23 cellular contexts compared by ENCODE assay signal in the genomic region with DNA sequence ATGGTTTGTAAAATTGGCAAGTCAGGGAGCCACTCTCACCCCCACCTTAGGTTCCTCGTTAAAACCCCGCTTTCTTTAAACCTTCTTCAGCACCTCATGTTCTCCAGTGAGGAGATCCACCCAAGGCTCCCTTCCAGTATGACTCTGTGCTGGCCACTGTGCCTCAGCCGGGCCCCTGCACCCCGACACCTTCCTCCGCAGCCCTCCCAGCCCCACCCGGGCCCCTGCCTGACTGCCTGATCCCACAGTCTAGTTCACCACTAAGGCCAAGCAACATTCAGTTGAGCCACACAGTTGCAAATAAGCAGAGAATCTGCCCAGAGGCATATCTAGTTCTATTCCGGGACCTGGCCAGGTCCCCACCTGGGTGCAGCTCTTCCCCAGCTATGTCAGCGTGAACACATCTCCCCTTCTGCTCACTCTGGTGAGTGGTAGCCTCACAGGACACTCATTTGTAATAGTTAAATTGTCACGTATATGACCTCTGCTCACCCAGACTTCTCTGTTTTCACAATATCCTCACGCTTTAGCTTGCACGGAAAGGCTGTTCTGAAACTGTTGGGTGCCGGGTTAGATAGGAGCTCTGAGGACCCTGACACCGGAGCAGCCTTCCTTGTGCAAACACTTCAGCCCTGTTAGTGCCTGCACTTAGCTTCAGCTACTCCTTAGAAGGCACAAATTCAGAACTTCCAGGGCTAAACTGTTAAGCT.
DNase-seq lines count a peak whose midpoint lies in the region; ATAC-seq and TF ChIP-seq lines count a peak whose summit lies in the region.
"Had no signal": no experiment of that assay in that cellular context is flagged by ENCODE, and none has a peak within 500 bp of the region (broad histone marks: within the 10 kb centered on the region; RNA-seq: fewer than 3 reads in every experiment).

No MANE protein-coding gene starts in this region.

- no peaks in the 10 kb centered on the region for H3K27me3 ChIP-seq in HUES6 (ENCODE audit: control insufficient read depth, insufficient read depth, low read length)
- no peaks in the 10 kb centered on the region for H3K27me3 ChIP-seq in left lung
- H3K27me3 ChIP-seq in CD8-positive, alpha-beta memory T cell (ENCODE audit: insufficient read depth, low read length, poor library complexity, severe bottlenecking): no peaks in the 10 kb centered on the region
- H3K27me3 ChIP-seq in thyroid gland: no peaks in the 10 kb centered on the region

- CTCF ChIA-PET in WTC11 (lab: Charles Lee): interaction anchor here (0.6 to 1.2 kb wide), 4 partner anchors 35 to 681 kb away, joined by 3 to 4 read pairs (median 4); no protein-coding TSS in a partner anchor
- CTCF ChIA-PET in CD8-positive, alpha-beta memory T cell (lab: Charles Lee): no interaction called here

- H3K36me3 Mint-ChIP-seq in WTC11: peaks cover 20% of the 10 kb centered on the region
- H3K36me3 Mint-ChIP-seq in CD8-positive, alpha-beta memory T cell: no peaks in the 10 kb centered on the region
- H3K36me3 Mint-ChIP-seq: activated naive CD4-positive, alpha-beta T cell treated with anti-CD3 and anti-CD28 coated beads, Interleukin-2, amount 50 U/mL, for 24 hours; IgD-negative memory B cell; naive thymus-derived CD4-positive, alpha-beta T cell had no signal

- 0 out of 2 replicates have a peak overlapping the region, but pooled peaks have one; percentile 2 for H3K27ac ChIP-seq in HUES6 (ENCODE audit: low read depth, low read length)
- H3K27ac ChIP-seq in left lung: no peak overlapping the region
- H3K27ac ChIP-seq in CD8-positive, alpha-beta memory T cell (ENCODE audit: low read depth, low read length): no peak overlapping the region
- H3K27ac ChIP-seq in thyroid gland: no peak overlapping the region
- H3K27ac ChIP-seq: parathyroid adenoma had no signal

- H3K9me3 ChIP-seq in HUES6 (ENCODE audit: control insufficient read depth, insufficient read depth, low read depth, low read length) (no peaks in the 10 kb centered on the region), left lung (no peaks in the 10 kb centered on the region), thyroid gland (no peaks in the 10 kb centered on the region)
- no peaks in the 10 kb centered on the region for H3K9me3 ChIP-seq in CD8-positive, alpha-beta memory T cell (ENCODE audit: low read length)

- WGBS in thyroid gland, 2 donors: 88 to 95% methylated on average over 13 of the region's 13 CpGs

- H3K36me3 ChIP-seq in HUES6 (ENCODE audit: control insufficient read depth, insufficient read depth, low read length) (peaks cover 17% of the 10 kb centered on the region), left lung (no peaks in the 10 kb centered on the region), thyroid gland (peaks cover 0 to 7% of the 10 kb centered on the region in 2 donors)
- H3K36me3 ChIP-seq in CD8-positive, alpha-beta memory T cell (ENCODE audit: insufficient read depth, low read length): no peaks in the 10 kb centered on the region

- no peak for TF ChIP-seq POLR2A in thyroid gland (IDR thresholded peaks at IDR 0.05)

- TF ChIP-seq CTCF in WTC11 (IDR thresholded peaks at IDR 0.05) (no peak), left lung (IDR thresholded peaks at IDR 0.05) (no peak), thyroid gland (IDR thresholded peaks at IDR 0.05) (no peak)

- no peaks in the 10 kb centered on the region for H3K9me3 Mint-ChIP-seq in WTC11
- H3K9me3 Mint-ChIP-seq in CD8-positive, alpha-beta memory T cell: no peaks in the 10 kb centered on the region
- H3K9me3 Mint-ChIP-seq: activated naive CD4-positive, alpha-beta T cell treated with anti-CD3 and anti-CD28 coated beads, Interleukin-2, amount 50 U/mL, for 24 hours; activated T-helper 1 cell treated with anti-CD3 and anti-CD28 coated beads, Interleukin-12 subunit alpha, Interleukin-12 subunit beta, Interleukin-2, Interleukin-4 antibody, amounts not matched to agents 30 ng/mL and 10 ng/mL and 1 ng/mL, durations not matched to agents 14 hours and 24 hours and 36 hours; naive thymus-derived CD4-positive, alpha-beta T cell; T-helper 1 cell treated with Interleukin-12 subunit alpha and Interleukin-12 subunit beta and Interleukin-4 antibody, amounts not matched to agents 30 μg/mL and 1 μg/mL, for 36 hours had no signal

- H3K4me1 ChIP-seq in HUES6 (ENCODE audit: control insufficient read depth, insufficient read depth, low read length) (peaks cover 20% of the 10 kb centered on the region), left lung (no peaks in the 10 kb centered on the region), thyroid gland (no peaks in the 10 kb centered on the region)
- H3K4me1 ChIP-seq in CD8-positive, alpha-beta memory T cell (ENCODE audit: insufficient read depth, low read length): no peaks in the 10 kb centered on the region
- H3K4me1 ChIP-seq: parathyroid adenoma had no signal

- H3K27me3 Mint-ChIP-seq in WTC11 (ENCODE audit: low read depth): no peaks in the 10 kb centered on the region
- H3K27me3 Mint-ChIP-seq in CD8-positive, alpha-beta memory T cell: peaks cover 5 to 11% of the 10 kb centered on the region in 2 donors

- peak; percentile 56 for DNase-seq in DMS79 (lab: John Stamatoyannopoulos, UW)
- DNase-seq in WTC11 (ENCODE audit: low spot score): no peak
- DNase-seq in left lung: peak in 1 of 2 donors; percentile 36
- no peak for DNase-seq in stimulated activated naive CD4-positive, alpha-beta T cell (lab: John Stamatoyannopoulos, UW)
- DNase-seq in CD8-positive, alpha-beta memory T cell: no peak
- no peak for DNase-seq in thyroid gland
- DNase-seq: activated CD4-positive, alpha-beta T cell treated with anti-CD3 and anti-CD28 coated beads, Interleukin-2, amount 50 U/mL, for 1 hour; aorta; cerebellar nuclear complex; foreskin fibroblast; naive thymus-derived CD4-positive, alpha-beta T cell; NCI-H1694 treated with DMSO at 0.1 percent for 48 hours; NCI-H524; stimulated activated CD4-positive, alpha-beta T cell treated with anti-CD3 and anti-CD28 coated beads, Interleukin-15, amount 100 ng/mL, for 24 hours; stimulated activated CD8-positive, alpha-beta memory T cell treated with anti-CD3 and anti-CD28 coated beads, Interleukin-4, amount 100 ng/mL, for 48 hours had no signal

- H3K4me3 Mint-ChIP-seq in WTC11: no peak overlapping the region
- no peak overlapping the region for H3K4me3 Mint-ChIP-seq in CD8-positive, alpha-beta memory T cell
- H3K4me3 Mint-ChIP-seq: activated naive CD4-positive, alpha-beta T cell treated with anti-CD3 and anti-CD28 coated beads, Interleukin-2, amount 50 U/mL, for 24 hours; activated T-helper 1 cell treated with anti-CD3 and anti-CD28 coated beads, Interleukin-12 subunit alpha, Interleukin-12 subunit beta, Interleukin-2, Interleukin-4 antibody, amounts not matched to agents 30 ng/mL and 10 ng/mL and 1 ng/mL, durations not matched to agents 14 hours and 24 hours and 36 hours; IgD-negative memory B cell; naive thymus-derived CD4-positive, alpha-beta T cell; T-helper 1 cell treated with Interleukin-12 subunit alpha and Interleukin-12 subunit beta and Interleukin-4 antibody, amounts not matched to agents 30 μg/mL and 1 μg/mL, for 36 hours had no signal

- H3K4me3 ChIP-seq in HUES6 (ENCODE audit: low read depth, low read length): no peak overlapping the region
- H3K4me3 ChIP-seq in left lung: no peak overlapping the region
- no peak overlapping the region for H3K4me3 ChIP-seq in CD8-positive, alpha-beta memory T cell (ENCODE audit: low read length)
- H3K4me3 ChIP-seq in thyroid gland (replicated peaks in 1 of 3): no peak overlapping the region

- H3K4me1 Mint-ChIP-seq in WTC11: peaks cover 27% of the 10 kb centered on the region
- H3K4me1 Mint-ChIP-seq in CD8-positive, alpha-beta memory T cell: no peaks in the 10 kb centered on the region
- H3K4me1 Mint-ChIP-seq: activated naive CD4-positive, alpha-beta T cell treated with anti-CD3 and anti-CD28 coated beads, Interleukin-2, amount 50 U/mL, for 24 hours; naive thymus-derived CD4-positive, alpha-beta T cell had no signal

- no peak overlapping the region for H3K27ac Mint-ChIP-seq in WTC11
- no peak overlapping the region for H3K27ac Mint-ChIP-seq in CD8-positive, alpha-beta memory T cell
- H3K27ac Mint-ChIP-seq: activated naive CD4-positive, alpha-beta T cell treated with anti-CD3 and anti-CD28 coated beads, Interleukin-2, amount 50 U/mL, for 24 hours; activated T-helper 1 cell treated with anti-CD3 and anti-CD28 coated beads, Interleukin-12 subunit alpha, Interleukin-12 subunit beta, Interleukin-2, Interleukin-4 antibody, amounts not matched to agents 30 ng/mL and 10 ng/mL and 1 ng/mL, durations not matched to agents 14 hours and 24 hours and 36 hours; IgD-negative memory B cell; naive thymus-derived CD4-positive, alpha-beta T cell; T-helper 1 cell treated with Interleukin-12 subunit alpha and Interleukin-12 subunit beta and Interleukin-4 antibody, amounts not matched to agents 30 μg/mL and 1 μg/mL, for 36 hours had no signal

- no peak overlapping the region for H3K9ac ChIP-seq in HUES6 (ENCODE audit: low read length)
- H3K9ac ChIP-seq: parathyroid adenoma had no signal

- POLR2A ChIA-PET in WTC11 (lab: Charles Lee): interaction anchor here (0.6 kb wide), 1 partner anchor 207 kb away, joined by 3 read pairs; no protein-coding TSS in a partner anchor
- POLR2A ChIA-PET in CD8-positive, alpha-beta memory T cell (lab: Charles Lee): no interaction called here

- peak; percentile 59 for ATAC-seq in WTC11
- ATAC-seq in left lung: peak; percentile 97
- ATAC-seq in GM21717 (IDR thresholded peaks at IDR 0.05; ENCODE audit: unreplicated experiment): no peak
- ATAC-seq: naive thymus-derived CD4-positive, alpha-beta T cell; sciatic nerve had no signal

- intact Hi-C loops in left lung (cut with DNase I): no loop called here
- intact Hi-C loops in thyroid gland (cut with DNase I): no loop called here

TF ChIP-seq in WTC11, 78 proteins besides CTCF, POLR2A, EP300 and RAD21 (continues in another document):
- TF ChIP-seq FOXJ3 (CRISPR knock-in tag; IDR thresholded peaks at IDR 0.05; ENCODE audit: borderline replicate concordance) (no peak), OVOL2 (CRISPR knock-in tag; IDR thresholded peaks at IDR 0.05; ENCODE audit: borderline replicate concordance) (no peak), ETV6 (CRISPR knock-in tag; IDR thresholded peaks at IDR 0.05) (no peak), ZNF416 (CRISPR knock-in tag; IDR thresholded peaks at IDR 0.05) (no peak)
- TF ChIP-seq, protein P1, sequence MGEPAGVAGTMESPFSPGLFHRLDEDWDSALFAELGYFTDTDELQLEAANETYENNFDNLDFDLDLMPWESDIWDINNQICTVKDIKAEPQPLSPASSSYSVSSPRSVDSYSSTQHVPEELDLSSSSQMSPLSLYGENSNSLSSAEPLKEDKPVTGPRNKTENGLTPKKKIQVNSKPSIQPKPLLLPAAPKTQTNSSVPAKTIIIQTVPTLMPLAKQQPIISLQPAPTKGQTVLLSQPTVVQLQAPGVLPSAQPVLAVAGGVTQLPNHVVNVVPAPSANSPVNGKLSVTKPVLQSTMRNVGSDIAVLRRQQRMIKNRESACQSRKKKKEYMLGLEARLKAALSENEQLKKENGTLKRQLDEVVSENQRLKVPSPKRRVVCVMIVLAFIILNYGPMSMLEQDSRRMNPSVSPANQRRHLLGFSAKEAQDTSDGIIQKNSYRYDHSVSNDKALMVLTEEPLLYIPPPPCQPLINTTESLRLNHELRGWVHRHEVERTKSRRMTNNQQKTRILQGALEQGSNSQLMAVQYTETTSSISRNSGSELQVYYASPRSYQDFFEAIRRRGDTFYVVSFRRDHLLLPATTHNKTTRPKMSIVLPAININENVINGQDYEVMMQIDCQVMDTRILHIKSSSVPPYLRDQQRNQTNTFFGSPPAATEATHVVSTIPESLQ (CRISPR knock-in tag; IDR thresholded peaks at IDR 0.05): no peak
